ENCODE assay signal across 27 cellular contexts in genomic region chr2:234469251-234469845, GRCh38. TPM values are rescaled to one million over a fixed set of nuclear protein-coding genes. Genes with fewer than 3 reads are reported as not detected.
DNase-seq lines count a peak whose midpoint lies in the region; ATAC-seq, FAIRE-seq and TF ChIP-seq lines count a peak whose summit lies in the region.
"Had no signal": no experiment of that assay in that cellular context is flagged by ENCODE, and none has a peak within 500 bp of the region (broad histone marks: within the 10 kb centered on the region; RNA-seq: fewer than 3 reads in every experiment).

No MANE protein-coding gene starts in this region.

- FAIRE-seq in GM18507 (lab: Jason Lieb, UNC) = peak; percentile 53
- FAIRE-seq: frontal cortex, GM12892 had no signal

- peak; percentile 26 for DNase-seq in activated T-cell treated with anti-CD3 and anti-CD28 coated beads, Interleukin-2, amount 50 U/mL, for 24 hours
- DNase-seq in activated T-cell treated with anti-CD3 and anti-CD28 coated beads, Interleukin-2, amount 50 U/mL, for 1 hour = no peak
- DNase-seq in GM18507 (ENCODE audit: extremely low spot score, insufficient read length, low read depth) (no peak), progenitor cell of endocrine pancreas (ENCODE audit: low spot score, unreplicated experiment) (no peak), MV-4-11 (lab: John Stamatoyannopoulos, UW) (no peak), amniotic stem cell (lab: John Stamatoyannopoulos, UW) (no peak)
- DNase-seq in activated naive CD8-positive, alpha-beta T cell treated with anti-CD3 and anti-CD28 coated beads, Interleukin-2, amount 50 U/mL, for 24 hours = no peak
- DNase-seq: activated CD4-positive, alpha-beta T cell treated with anti-CD3 and anti-CD28 coated beads, Interleukin-2, amount 50 U/mL, for 48 hours; activated naive CD4-positive, alpha-beta T cell treated with anti-CD3 and anti-CD28 coated beads, Interleukin-2, amount 10 ng/mL, durations not matched to agents 7 days and 5 days; DMS153; effector memory CD8-positive, alpha-beta T cell; GM23248; mesendoderm; NCI-H1436; NCI-H2081 treated with DMSO at 0.1 percent for 48 hours; NCI-H446; NCI-H82; psoas muscle; sigmoid colon; stimulated activated CD4-positive, alpha-beta T cell treated with anti-CD3 and anti-CD28 coated beads, Interleukin-4, amount 100 ng/mL, for 4 hours; stimulated activated naive CD4-positive, alpha-beta T cell treated with Interleukin-2 at 50 U/mL for 16 hours; T-helper 9 cell; thyroid gland had no signal

- H3K27me3 Mint-ChIP-seq in activated T-cell treated with anti-CD3 and anti-CD28 coated beads, Interleukin-2, amount 50 U/mL, for 24 hours = no peaks in the 10 kb centered on the region
- H3K27me3 Mint-ChIP-seq in activated naive CD8-positive, alpha-beta T cell treated with anti-CD3 and anti-CD28 coated beads, Interleukin-2, amount 50 U/mL, for 24 hours = no peaks in the 10 kb centered on the region
- peaks cover 4% of the 10 kb centered on the region for H3K27me3 Mint-ChIP-seq in progenitor cell of endocrine pancreas
- H3K27me3 Mint-ChIP-seq: activated naive CD4-positive, alpha-beta T cell treated with anti-CD3 and anti-CD28 coated beads, Interleukin-2, amount 10 ng/mL, durations not matched to agents 7 days and 5 days; effector memory CD8-positive, alpha-beta T cell had no signal

- H3K9me3 Mint-ChIP-seq in activated T-cell treated with anti-CD3 and anti-CD28 coated beads, Interleukin-2, amount 50 U/mL, for 24 hours = peaks cover 4% of the 10 kb centered on the region
- H3K9me3 Mint-ChIP-seq in activated naive CD8-positive, alpha-beta T cell treated with anti-CD3 and anti-CD28 coated beads, Interleukin-2, amount 50 U/mL, for 24 hours = peaks cover 11% of the 10 kb centered on the region
- no peaks in the 10 kb centered on the region for H3K9me3 Mint-ChIP-seq in progenitor cell of endocrine pancreas (ENCODE audit: low read depth)
- H3K9me3 Mint-ChIP-seq: effector memory CD8-positive, alpha-beta T cell had no signal

- peaks cover 59% of the 10 kb centered on the region for H3K4me1 Mint-ChIP-seq in activated T-cell treated with anti-CD3 and anti-CD28 coated beads, Interleukin-2, amount 50 U/mL, for 24 hours (ENCODE audit: low read depth)
- H3K4me1 Mint-ChIP-seq in activated naive CD8-positive, alpha-beta T cell treated with anti-CD3 and anti-CD28 coated beads, Interleukin-2, amount 50 U/mL, for 24 hours = peaks cover 36% of the 10 kb centered on the region
- H3K4me1 Mint-ChIP-seq in progenitor cell of endocrine pancreas (ENCODE audit: low read depth) = peaks cover 7% of the 10 kb centered on the region
- H3K4me1 Mint-ChIP-seq: B cell had no signal

- no peak for TF ChIP-seq CTCF in progenitor cell of endocrine pancreas (IDR thresholded peaks at IDR 0.05; ENCODE audit: unreplicated experiment)

- ATAC-seq in activated naive CD8-positive, alpha-beta T cell treated with anti-CD3 and anti-CD28 coated beads, Interleukin-2, amount 50 U/mL, for 24 hours = peak; percentile 90
- no peak for ATAC-seq in GM18517 (IDR thresholded peaks at IDR 0.05; ENCODE audit: unreplicated experiment)
- ATAC-seq: effector memory CD8-positive, alpha-beta T cell; psoas muscle had no signal

- H3K4me3 Mint-ChIP-seq in activated T-cell treated with anti-CD3 and anti-CD28 coated beads, Interleukin-2, amount 50 U/mL, for 24 hours = no peak overlapping the region
- H3K4me3 Mint-ChIP-seq in activated naive CD8-positive, alpha-beta T cell treated with anti-CD3 and anti-CD28 coated beads, Interleukin-2, amount 50 U/mL, for 24 hours = no peak overlapping the region
- H3K4me3 Mint-ChIP-seq in progenitor cell of endocrine pancreas (ENCODE audit: low read depth) = no peak overlapping the region
- H3K4me3 Mint-ChIP-seq: activated naive CD4-positive, alpha-beta T cell treated with anti-CD3 and anti-CD28 coated beads, Interleukin-2, amount 10 ng/mL, durations not matched to agents 7 days and 5 days; B cell; effector memory CD8-positive, alpha-beta T cell had no signal

- no peak overlapping the region for H3K27ac Mint-ChIP-seq in activated T-cell treated with anti-CD3 and anti-CD28 coated beads, Interleukin-2, amount 50 U/mL, for 24 hours
- peak overlapping the region; percentile 46 for H3K27ac Mint-ChIP-seq in activated naive CD8-positive, alpha-beta T cell treated with anti-CD3 and anti-CD28 coated beads, Interleukin-2, amount 50 U/mL, for 24 hours
- peak overlapping the region; percentile 8 for H3K27ac Mint-ChIP-seq in progenitor cell of endocrine pancreas
- H3K27ac Mint-ChIP-seq: activated naive CD4-positive, alpha-beta T cell treated with anti-CD3 and anti-CD28 coated beads, Interleukin-2, amount 10 ng/mL, durations not matched to agents 7 days and 5 days; B cell had no signal

- no peaks in the 10 kb centered on the region for H3K36me3 Mint-ChIP-seq in activated T-cell treated with anti-CD3 and anti-CD28 coated beads, Interleukin-2, amount 50 U/mL, for 24 hours (ENCODE audit: low read depth)
- H3K36me3 Mint-ChIP-seq in activated naive CD8-positive, alpha-beta T cell treated with anti-CD3 and anti-CD28 coated beads, Interleukin-2, amount 50 U/mL, for 24 hours (ENCODE audit: low read depth) = no peaks in the 10 kb centered on the region
- no peaks in the 10 kb centered on the region for H3K36me3 Mint-ChIP-seq in progenitor cell of endocrine pancreas (ENCODE audit: insufficient read depth)

RNA-seq across cellular contexts. Expression of gene ARL4C, which starts 27.5 kb away (rescaled TPM):
- 39.9 and 41.8 TPM in 2 replicates for total RNA-seq in progenitor cell of endocrine pancreas
